Comparison of ENCODE assay signal across 2 cellular contexts in the genomic region with DNA sequence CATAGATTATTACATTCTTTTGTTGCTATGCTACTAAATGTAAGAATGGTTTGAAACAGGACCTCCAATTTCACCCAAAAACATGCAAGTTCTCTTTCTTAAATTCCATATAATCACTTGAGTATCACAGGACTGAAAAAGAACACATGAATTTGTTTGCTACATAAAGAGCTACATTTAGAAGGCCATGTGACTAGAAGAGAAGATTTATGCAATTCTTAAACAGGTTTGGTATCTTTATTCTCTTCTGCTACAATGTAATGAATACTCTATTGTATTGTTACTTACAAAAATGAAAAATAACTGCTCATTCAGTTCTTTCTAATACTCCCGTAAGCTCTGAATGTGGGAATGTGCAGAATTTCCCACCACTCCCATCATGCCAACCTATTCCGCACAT.
TF ChIP-seq lines count a peak whose summit lies in the region.

No MANE protein-coding gene starts in this region.

TF ChIP-seq in SK-N-SH, 30 proteins besides CTCF, POLR2A, EP300 and RAD21:
- TF ChIP-seq EZH2phosphoT487 (IDR thresholded peaks at IDR 0.05; ENCODE audit: borderline replicate concordance, low read depth) (no peak), USF1 (IDR thresholded peaks at IDR 0.05; ENCODE audit: borderline replicate concordance, low read depth) (no peak), GABPA (IDR thresholded peaks at IDR 0.05; ENCODE audit: low read depth) (no peak), RCOR1 (IDR thresholded peaks at IDR 0.05; ENCODE audit: low read length) (no peak), FOXM1 (IDR thresholded peaks at IDR 0.05; ENCODE audit: low read depth) (no peak), YY1 (IDR thresholded peaks at IDR 0.05; ENCODE audit: low read depth) (no peak), SMC3 (IDR thresholded peaks at IDR 0.05; ENCODE audit: low read depth, low read length) (no peak), FOXJ3 (CRISPR knock-in tag; IDR thresholded peaks at IDR 0.05) (no peak), RXRA (IDR thresholded peaks at IDR 0.05; ENCODE audit: borderline replicate concordance, low read depth) (no peak), SIN3A (IDR thresholded peaks at IDR 0.05; ENCODE audit: borderline replicate concordance, low read depth, low read length) (no peak), RFX5 (IDR thresholded peaks at IDR 0.05; ENCODE audit: low read length) (no peak), TCF12 (IDR thresholded peaks at IDR 0.05) (no peak), JUND (IDR thresholded peaks at IDR 0.05) (no peak), TEAD4 (IDR thresholded peaks at IDR 0.05; ENCODE audit: borderline replicate concordance, insufficient read depth) (no peak), FOSL2 (IDR thresholded peaks at IDR 0.05; ENCODE audit: borderline replicate concordance, low read depth) (no peak)
- TF ChIP-seq, protein P1, sequence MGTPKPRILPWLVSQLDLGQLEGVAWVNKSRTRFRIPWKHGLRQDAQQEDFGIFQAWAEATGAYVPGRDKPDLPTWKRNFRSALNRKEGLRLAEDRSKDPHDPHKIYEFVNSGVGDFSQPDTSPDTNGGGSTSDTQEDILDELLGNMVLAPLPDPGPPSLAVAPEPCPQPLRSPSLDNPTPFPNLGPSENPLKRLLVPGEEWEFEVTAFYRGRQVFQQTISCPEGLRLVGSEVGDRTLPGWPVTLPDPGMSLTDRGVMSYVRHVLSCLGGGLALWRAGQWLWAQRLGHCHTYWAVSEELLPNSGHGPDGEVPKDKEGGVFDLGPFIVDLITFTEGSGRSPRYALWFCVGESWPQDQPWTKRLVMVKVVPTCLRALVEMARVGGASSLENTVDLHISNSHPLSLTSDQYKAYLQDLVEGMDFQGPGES (IDR thresholded peaks at IDR 0.05; ENCODE audit: low read depth, low read length): no peak
- TF ChIP-seq, protein P2, sequence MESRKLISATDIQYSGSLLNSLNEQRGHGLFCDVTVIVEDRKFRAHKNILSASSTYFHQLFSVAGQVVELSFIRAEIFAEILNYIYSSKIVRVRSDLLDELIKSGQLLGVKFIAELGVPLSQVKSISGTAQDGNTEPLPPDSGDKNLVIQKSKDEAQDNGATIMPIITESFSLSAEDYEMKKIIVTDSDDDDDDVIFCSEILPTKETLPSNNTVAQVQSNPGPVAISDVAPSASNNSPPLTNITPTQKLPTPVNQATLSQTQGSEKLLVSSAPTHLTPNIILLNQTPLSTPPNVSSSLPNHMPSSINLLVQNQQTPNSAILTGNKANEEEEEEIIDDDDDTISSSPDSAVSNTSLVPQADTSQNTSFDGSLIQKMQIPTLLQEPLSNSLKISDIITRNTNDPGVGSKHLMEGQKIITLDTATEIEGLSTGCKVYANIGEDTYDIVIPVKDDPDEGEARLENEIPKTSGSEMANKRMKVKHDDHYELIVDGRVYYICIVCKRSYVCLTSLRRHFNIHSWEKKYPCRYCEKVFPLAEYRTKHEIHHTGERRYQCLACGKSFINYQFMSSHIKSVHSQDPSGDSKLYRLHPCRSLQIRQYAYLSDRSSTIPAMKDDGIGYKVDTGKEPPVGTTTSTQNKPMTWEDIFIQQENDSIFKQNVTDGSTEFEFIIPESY (IDR thresholded peaks at IDR 0.05; ENCODE audit: borderline replicate concordance, low read depth): no peak
TF ChIP-seq in SK-N-SH: peak in this region for 0.

TF ChIP-seq in SK-N-SH treated with all-trans-retinoic acid at 6 μM for 48 hours, 23 proteins besides CTCF, POLR2A, EP300 and RAD21:
- no peak for TF ChIP-seq RARB (CRISPR knock-in tag; IDR thresholded peaks at IDR 0.05)
- no peak for TF ChIP-seq TCF4 (CRISPR knock-in tag; IDR thresholded peaks at IDR 0.05; ENCODE audit: borderline replicate concordance)
- no peak for TF ChIP-seq ZFP30 (CRISPR knock-in tag; IDR thresholded peaks at IDR 0.05)
- TF ChIP-seq BACH2 (CRISPR knock-in tag; IDR thresholded peaks at IDR 0.05; ENCODE audit: borderline replicate concordance): no peak
